1 cellular context compared by ENCODE assay signal in the genomic region with DNA sequence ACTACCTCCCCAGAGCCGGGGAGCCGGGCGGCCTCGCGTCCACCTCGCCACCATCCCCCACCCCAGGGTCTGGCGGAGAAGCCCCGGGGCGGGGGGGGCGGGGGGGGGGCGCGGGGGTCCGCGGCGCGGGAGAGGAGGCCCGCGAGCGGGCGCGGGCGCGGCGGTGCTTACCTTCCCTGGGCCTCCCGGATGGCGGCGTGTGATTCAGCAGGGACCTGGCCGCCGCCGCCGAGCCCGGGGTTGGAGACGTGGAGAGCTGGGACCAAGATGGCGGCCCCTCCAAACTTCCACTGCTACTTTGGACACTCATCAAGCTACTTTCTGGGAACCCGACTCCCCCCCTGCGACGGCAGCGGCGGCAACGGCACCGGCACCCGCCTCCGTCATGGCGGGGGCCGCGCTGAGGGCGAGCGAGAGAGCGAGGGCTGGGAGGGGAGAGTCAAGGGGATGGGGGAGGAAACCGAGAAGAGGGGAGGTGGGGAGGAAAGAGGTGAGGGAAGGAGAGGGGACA.
TF ChIP-seq lines count a peak whose summit lies in the region.

No MANE protein-coding gene starts in this region.

TF ChIP-seq in HepG2, 621 proteins besides CTCF, POLR2A, EP300 and RAD21 (continued from another document and continues in another):
- TF ChIP-seq, protein P1, sequence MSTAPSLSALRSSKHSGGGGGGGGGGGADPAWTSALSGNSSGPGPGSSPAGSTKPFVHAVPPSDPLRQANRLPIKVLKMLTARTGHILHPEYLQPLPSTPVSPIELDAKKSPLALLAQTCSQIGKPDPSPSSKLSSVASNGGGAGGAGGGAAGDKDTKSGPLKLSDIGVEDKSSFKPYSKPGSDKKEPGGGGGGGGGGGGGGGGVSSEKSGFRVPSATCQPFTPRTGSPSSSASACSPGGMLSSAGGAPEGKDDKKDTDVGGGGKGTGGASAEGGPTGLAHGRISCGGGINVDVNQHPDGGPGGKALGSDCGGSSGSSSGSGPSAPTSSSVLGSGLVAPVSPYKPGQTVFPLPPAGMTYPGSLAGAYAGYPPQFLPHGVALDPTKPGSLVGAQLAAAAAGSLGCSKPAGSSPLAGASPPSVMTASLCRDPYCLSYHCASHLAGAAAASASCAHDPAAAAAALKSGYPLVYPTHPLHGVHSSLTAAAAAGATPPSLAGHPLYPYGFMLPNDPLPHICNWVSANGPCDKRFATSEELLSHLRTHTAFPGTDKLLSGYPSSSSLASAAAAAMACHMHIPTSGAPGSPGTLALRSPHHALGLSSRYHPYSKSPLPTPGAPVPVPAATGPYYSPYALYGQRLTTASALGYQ (CRISPR knock-in tag; IDR thresholded peaks at IDR 0.05), result no peak
- TF ChIP-seq ZNF646 (CRISPR knock-in tag; IDR thresholded peaks at IDR 0.05) (0 out of 2 replicates have a peak, but pooled peaks have one; percentile 9), NR2F6 (IDR thresholded peaks at IDR 0.05) (no peak), NR2F6 (CRISPR knock-in tag; IDR thresholded peaks at IDR 0.05) (no peak), DBP (CRISPR knock-in tag; IDR thresholded peaks at IDR 0.05; ENCODE audit: not compliant biosample characterization) (peak; percentile 66), PTBP1 (IDR thresholded peaks at IDR 0.05; ENCODE audit: low read depth, low read length, poor library complexity, severe bottlenecking) (no peak), YEATS4 (CRISPR knock-in tag; IDR thresholded peaks at IDR 0.05; ENCODE audit: borderline replicate concordance) (0 out of 2 replicates have a peak, but pooled peaks have one; percentile 28), KDM5A (IDR thresholded peaks at IDR 0.05; ENCODE audit: borderline replicate concordance, low read length) (peak; percentile 40; the same call in 1 of the 2 replicates), ZNF547 (CRISPR knock-in tag; IDR thresholded peaks at IDR 0.05) (0 out of 2 replicates have a peak, but pooled peaks have one; percentile 42), ATF3 (CRISPR knock-in tag; IDR thresholded peaks at IDR 0.05) (no peak), ZNF552 (CRISPR knock-in tag; IDR thresholded peaks at IDR 0.05; ENCODE audit: borderline replicate concordance) (no peak), SPEN (CRISPR knock-in tag; IDR thresholded peaks at IDR 0.05; ENCODE audit: low read depth) (no peak), ARID2 (CRISPR knock-in tag; IDR thresholded peaks at IDR 0.05; ENCODE audit: borderline replicate concordance) (no peak), CHCHD3 (CRISPR knock-in tag; IDR thresholded peaks at IDR 0.05) (0 out of 2 replicates have a peak, but pooled peaks have one; percentile 74), AGO1 (IDR thresholded peaks at IDR 0.05; ENCODE audit: low read depth, low read length, poor library complexity, severe bottlenecking) (peak; percentile 58), ZNF451 (CRISPR knock-in tag; IDR thresholded peaks at IDR 0.05) (0 out of 2 replicates have a peak, but pooled peaks have one; percentile 9), ZNF280D (CRISPR knock-in tag; IDR thresholded peaks at IDR 0.05) (no peak), ZBTB44 (CRISPR knock-in tag; IDR thresholded peaks at IDR 0.05) (no peak), ZNF710 (CRISPR knock-in tag; IDR thresholded peaks at IDR 0.05; ENCODE audit: borderline replicate concordance) (0 out of 2 replicates have a peak, but pooled peaks have one; percentile 69), ZNF20 (CRISPR knock-in tag; IDR thresholded peaks at IDR 0.05) (0 out of 2 replicates have a peak, but pooled peaks have one; percentile 16), RBM39 (IDR thresholded peaks at IDR 0.05; ENCODE audit: low read depth, low read length, poor library complexity, severe bottlenecking) (peak; percentile 48), ZNF512 (CRISPR knock-in tag; IDR thresholded peaks at IDR 0.05) (no peak), ZNF782 (CRISPR knock-in tag; IDR thresholded peaks at IDR 0.05; ENCODE audit: borderline replicate concordance) (no peak), SOX6 (IDR thresholded peaks at IDR 0.05) (no peak), SOX6 (CRISPR knock-in tag; IDR thresholded peaks at IDR 0.05) (no peak), ZNF253 (CRISPR knock-in tag; IDR thresholded peaks at IDR 0.05; ENCODE audit: borderline replicate concordance) (no peak), FOXC1 (CRISPR knock-in tag; IDR thresholded peaks at IDR 0.05; ENCODE audit: borderline replicate concordance) (no peak; the same call in 1 of the 2 replicates), HOXA9 (CRISPR knock-in tag; IDR thresholded peaks at IDR 0.05; ENCODE audit: borderline replicate concordance) (no peak; the same call in 1 of the 2 replicates)
- TF ChIP-seq, protein P2, sequence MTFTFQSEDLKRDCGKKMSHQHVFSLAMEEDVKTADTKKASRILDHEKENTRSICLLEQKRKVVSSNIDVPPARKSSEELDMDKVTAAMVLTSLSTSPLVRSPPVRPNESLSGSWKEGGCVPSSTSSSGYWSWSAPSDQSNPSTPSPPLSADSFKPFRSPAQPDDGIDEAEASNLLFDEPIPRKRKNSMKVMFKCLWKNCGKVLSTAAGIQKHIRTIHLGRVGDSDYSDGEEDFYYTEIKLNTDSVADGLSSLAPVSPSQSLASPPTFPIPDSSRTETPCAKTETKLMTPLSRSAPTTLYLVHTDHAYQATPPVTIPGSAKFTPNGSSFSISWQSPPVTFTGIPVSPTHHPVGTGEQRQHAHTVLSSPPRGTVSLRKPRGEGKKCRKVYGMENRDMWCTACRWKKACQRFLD (CRISPR knock-in tag; IDR thresholded peaks at IDR 0.05; ENCODE audit: borderline replicate concordance), result peak; percentile 77; the same call in 1 of the 2 replicates
- TF ChIP-seq, protein P3, sequence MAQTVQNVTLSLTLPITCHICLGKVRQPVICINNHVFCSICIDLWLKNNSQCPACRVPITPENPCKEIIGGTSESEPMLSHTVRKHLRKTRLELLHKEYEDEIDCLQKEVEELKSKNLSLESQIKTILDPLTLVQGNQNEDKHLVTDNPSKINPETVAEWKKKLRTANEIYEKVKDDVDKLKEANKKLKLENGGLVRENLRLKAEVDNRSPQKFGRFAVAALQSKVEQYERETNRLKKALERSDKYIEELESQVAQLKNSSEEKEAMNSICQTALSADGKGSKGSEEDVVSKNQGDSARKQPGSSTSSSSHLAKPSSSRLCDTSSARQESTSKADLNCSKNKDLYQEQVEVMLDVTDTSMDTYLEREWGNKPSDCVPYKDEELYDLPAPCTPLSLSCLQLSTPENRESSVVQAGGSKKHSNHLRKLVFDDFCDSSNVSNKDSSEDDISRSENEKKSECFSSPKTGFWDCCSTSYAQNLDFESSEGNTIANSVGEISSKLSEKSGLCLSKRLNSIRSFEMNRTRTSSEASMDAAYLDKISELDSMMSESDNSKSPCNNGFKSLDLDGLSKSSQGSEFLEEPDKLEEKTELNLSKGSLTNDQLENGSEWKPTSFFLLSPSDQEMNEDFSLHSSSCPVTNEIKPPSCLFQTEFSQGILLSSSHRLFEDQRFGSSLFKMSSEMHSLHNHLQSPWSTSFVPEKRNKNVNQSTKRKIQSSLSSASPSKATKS (CRISPR knock-in tag; IDR thresholded peaks at IDR 0.05), result no peak
